Comparison of ENCODE assay signal across 9 cellular contexts in the genomic region with DNA sequence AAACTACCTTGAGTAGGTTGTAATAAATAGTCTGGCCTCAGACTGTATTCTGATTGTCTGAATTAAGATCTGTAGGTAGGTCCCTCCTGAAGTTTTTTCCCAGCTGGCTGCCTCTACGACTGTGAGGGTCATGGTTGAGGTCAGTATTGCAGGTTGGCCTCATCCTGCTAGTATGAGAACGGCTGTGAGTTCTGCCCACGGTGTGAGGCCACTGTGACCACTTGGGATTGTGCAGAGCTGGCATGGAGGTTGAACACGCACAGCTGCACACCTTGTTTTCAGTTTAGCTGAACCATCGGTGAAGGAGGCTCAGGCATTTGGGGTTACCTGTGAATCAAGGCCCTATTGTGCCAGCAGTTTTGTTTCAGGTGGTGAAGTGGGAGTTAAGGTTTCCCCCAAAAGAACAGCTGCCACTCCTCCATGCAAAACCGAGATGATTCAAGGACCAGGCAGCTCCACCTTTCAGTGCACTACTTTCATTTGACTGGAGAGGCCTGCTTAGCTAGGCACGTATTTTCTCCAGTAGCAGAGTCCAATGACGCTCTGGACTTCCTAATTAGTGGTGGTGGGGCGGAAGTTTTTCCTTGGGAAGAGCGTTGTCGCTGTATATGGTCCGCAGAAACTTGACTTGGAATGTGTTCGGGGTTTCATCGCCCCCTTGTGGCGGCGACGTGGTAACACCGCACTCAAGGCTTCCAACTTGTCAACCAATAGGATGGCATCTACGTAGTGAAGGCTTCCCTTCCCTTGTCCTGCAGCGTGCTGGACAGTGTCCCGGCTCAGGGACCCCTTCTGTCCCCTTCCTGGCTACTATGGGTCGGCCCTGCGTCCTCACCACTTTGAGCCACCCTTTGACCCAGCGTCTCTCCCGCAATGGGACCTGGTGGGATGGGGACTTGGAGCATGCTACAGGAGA. TPM values are rescaled to one million over a fixed set of nuclear protein-coding genes. Genes with fewer than 3 reads are reported as not detected.
A peak's percentile ranks its signal among the peaks of the same experiment; 100 is the strongest.
DNase-seq lines count a peak whose midpoint lies in the region; ATAC-seq and TF ChIP-seq lines count a peak whose summit lies in the region.
"Had no signal": no experiment of that assay in that cellular context is flagged by ENCODE, and none has a peak within 500 bp of the region (broad histone marks: within the 10 kb centered on the region; RNA-seq: fewer than 3 reads in every experiment).

No MANE protein-coding gene starts in this region.

- H3K4me1 ChIP-seq in iPS DF 6.9 (ENCODE audit: control insufficient read depth, insufficient read depth, low read length), result no peaks in the 10 kb centered on the region
- no peaks in the 10 kb centered on the region for H3K4me1 ChIP-seq in gastrocnemius medialis

- intact Hi-C loops in gastrocnemius medialis (cut with DNase I; ENCODE audit: low total_unique reads), result loop anchor here (1.0 to 2.0 kb wide), 2 partner anchors 30 to 76 kb away; partner anchors contain the start of gene FUNDC2

- peak overlapping the region; percentile 68 for H3K4me3 Mint-ChIP-seq in T-helper 17 cell

- whole genome bisulfite sequencing in iPS DF 6.9 (ENCODE audit: insufficient coverage, insufficient read length), result no CpG with 5 or more reads among the region's 25 CpGs

- H3K9me3 ChIP-seq in T-helper 17 cell (ENCODE audit: control insufficient read depth, low read length, poor library complexity, severe bottlenecking) (no peaks in the 10 kb centered on the region), iPS DF 6.9 (ENCODE audit: control insufficient read depth, insufficient read depth, low read length) (no peaks in the 10 kb centered on the region), gastrocnemius medialis (no peaks in the 10 kb centered on the region)

- in situ Hi-C loops in brain microvascular endothelial cell (cut with HindIII; ENCODE audit: low pct_ligation_motif_present, low sequenced_read_pairs) (no loop called here), gastrocnemius medialis (cut with MboI; ENCODE audit: low sequenced_read_pairs in 4 of 4) (loop anchor here in 3 of 4 donors (5.0 to 10.0 kb wide), 3 partner anchors 72 to 80 kb away; no protein-coding TSS in a partner anchor)

- no peaks in the 10 kb centered on the region for H3K36me3 Mint-ChIP-seq in T-helper 17 cell (ENCODE audit: low read depth)

- H3K4me1 Mint-ChIP-seq in T-helper 17 cell, result no peaks in the 10 kb centered on the region

- peak; percentile 78 for TF ChIP-seq CTCF in brain microvascular endothelial cell (IDR thresholded peaks at IDR 0.05; ENCODE audit: low read depth, low read length, missing control alignments)
- peak; percentile 49 to 76 (median 74) for TF ChIP-seq CTCF in gastrocnemius medialis (IDR thresholded peaks at IDR 0.05 in 4 of 5, conservative IDR thresholded peaks at IDR 0.05 in 1 of 5)

- H3K27me3 ChIP-seq in brain microvascular endothelial cell (replicated peaks), result no peaks in the 10 kb centered on the region
- no peaks in the 10 kb centered on the region for H3K27me3 ChIP-seq in iPS DF 6.9 (ENCODE audit: control insufficient read depth, insufficient read depth, low read length)
- H3K27me3 ChIP-seq in gastrocnemius medialis, result no peaks in the 10 kb centered on the region

- TF ChIP-seq POLR2A in gastrocnemius medialis (IDR thresholded peaks at IDR 0.05), result no peak

- H3K27ac ChIP-seq in brain microvascular endothelial cell (no peak overlapping the region), iPS DF 6.9 (ENCODE audit: low read length) (no peak overlapping the region), gastrocnemius medialis (peak overlapping the region; percentile 17 to 62 (median 47))
- H3K27ac ChIP-seq: epithelial cell of prostate had no signal

- H3K27ac Mint-ChIP-seq in T-helper 17 cell, result no peak overlapping the region

- H3K36me3 ChIP-seq in brain microvascular endothelial cell (replicated peaks) (no peaks in the 10 kb centered on the region), iPS DF 6.9 (ENCODE audit: control insufficient read depth, insufficient read depth, low read length) (no peaks in the 10 kb centered on the region; the same call in 1 of the 2 replicates), gastrocnemius medialis (no peaks in the 10 kb centered on the region)

- peak; percentile 82 for DNase-seq in DMS53 (lab: John Stamatoyannopoulos, UW)
- peak; percentile 57 for DNase-seq in Jurkat, Clone E6-1 (ENCODE audit: low read depth, low spot score)
- DNase-seq in T-helper 17 cell, result peak; percentile 24 to 29 (median 26)
- peak; percentile 45 for DNase-seq in brain microvascular endothelial cell
- DNase-seq in iPS DF 6.9 (ENCODE audit: low read depth, low spot score), result peak; percentile 29
- peak; percentile 6 to 57 for DNase-seq in gastrocnemius medialis
- DNase-seq in SHP77 treated with DMSO at 0.1 percent for 48 hours (lab: John Stamatoyannopoulos, UW), result no peak

- peak overlapping the region; percentile 34 for H3K4me3 ChIP-seq in Jurkat, Clone E6-1 (ENCODE audit: low read length)
- H3K4me3 ChIP-seq in brain microvascular endothelial cell (ENCODE audit: low read depth, low read length) (peak overlapping the region; percentile 29), iPS DF 6.9 (ENCODE audit: low read length) (no peak overlapping the region), gastrocnemius medialis (no peak overlapping the region)

- H3K27me3 Mint-ChIP-seq in T-helper 17 cell, result no peaks in the 10 kb centered on the region

- ATAC-seq in GM21360 (IDR thresholded peaks at IDR 0.05; ENCODE audit: unreplicated experiment) (peak; percentile 84), T-helper 17 cell (peak; percentile 85), gastrocnemius medialis (peak; percentile 95 to 98)

RNA-seq across cellular contexts. Expression of gene CMC4, which starts 13.8 kb away (rescaled TPM):
- polyA plus RNA-seq in Jurkat, Clone E6-1 (2012; ENCODE audit: insufficient read depth, insufficient read length), result 8.8 TPM
- total RNA-seq in T-helper 17 cell (1 to 10 TPM; 4.3 to 6.9 TPM), gastrocnemius medialis (10 to 100 TPM; 13.0 to 32.1 (median 26.3) TPM)

RNA-seq across cellular contexts. Expression of gene MTCP1, which starts 13.8 kb away (rescaled TPM):
- polyA plus RNA-seq in Jurkat, Clone E6-1 (2012; ENCODE audit: insufficient read depth, insufficient read length), result 27.2 TPM
- total RNA-seq in T-helper 17 cell (10 to 100 TPM; 12.2 to 18.0 TPM), gastrocnemius medialis (1 to 10 TPM in 1 of 4 donors, under 1 TPM in 2, not detected in 1; 0.31 to 2.2 (median 0.93) TPM)

RNA-seq across cellular contexts. Expression of gene BRCC3, which starts 14.2 kb away (rescaled TPM):
- polyA plus RNA-seq in Jurkat, Clone E6-1 (2012; ENCODE audit: insufficient read depth, insufficient read length), result 33.2 TPM
- total RNA-seq in T-helper 17 cell (10 to 100 TPM; 11.1 to 12.4 TPM), gastrocnemius medialis (10 to 100 TPM in 2 of 4 donors, 1 to 10 TPM in 2; 8.8 to 15.9 (median 10.6) TPM)

RNA-seq across cellular contexts. Expression of gene FUNDC2, which starts 30.5 kb away (rescaled TPM):
- 124 TPM for polyA plus RNA-seq in Jurkat, Clone E6-1 (2012; ENCODE audit: insufficient read depth, insufficient read length)
- total RNA-seq in T-helper 17 cell, result 10 to 100 TPM; 40.7 to 53.0 TPM
- 100 to 1,000 TPM; 141 to 267 (median 183) TPM for total RNA-seq in gastrocnemius medialis

RNA-seq across cellular contexts. Expression of gene F8, which starts 34.6 kb away (rescaled TPM):
- polyA plus RNA-seq in Jurkat, Clone E6-1 (2012; ENCODE audit: insufficient read depth, insufficient read length), result 3.8 TPM
- total RNA-seq in T-helper 17 cell, result 1 to 10 TPM; 2.2 to 5.6 TPM
- total RNA-seq in gastrocnemius medialis, result 10 to 100 TPM; 23.3 to 33.7 (median 28.2) TPM

Comparison
In these comparisons a context has a peak if more than half of its experiments do, and no peak if none do; other contexts are left out.
1. H3K4me3 ChIP-seq: peak in Jurkat, Clone E6-1 (single experiment) and brain microvascular endothelial cell (single experiment); none in iPS DF 6.9 (single experiment) and gastrocnemius medialis (0 of 4).
2. H3K27ac ChIP-seq: peak in gastrocnemius medialis (4 of 4); none in brain microvascular endothelial cell (single experiment) and iPS DF 6.9 (single experiment).
3. RNA of gene MTCP1, which starts 13.8 kb away (total RNA-seq): 12.2 to 18.0 TPM in T-helper 17 cell; 0.31 to 2.2 TPM in gastrocnemius medialis; every median in the first group is over 4 times any median in the second.
4. Peak in every context shown above with its lines, with median percentiles within 50 percentile points of each other: ATAC-seq.